In the genomic region with DNA sequence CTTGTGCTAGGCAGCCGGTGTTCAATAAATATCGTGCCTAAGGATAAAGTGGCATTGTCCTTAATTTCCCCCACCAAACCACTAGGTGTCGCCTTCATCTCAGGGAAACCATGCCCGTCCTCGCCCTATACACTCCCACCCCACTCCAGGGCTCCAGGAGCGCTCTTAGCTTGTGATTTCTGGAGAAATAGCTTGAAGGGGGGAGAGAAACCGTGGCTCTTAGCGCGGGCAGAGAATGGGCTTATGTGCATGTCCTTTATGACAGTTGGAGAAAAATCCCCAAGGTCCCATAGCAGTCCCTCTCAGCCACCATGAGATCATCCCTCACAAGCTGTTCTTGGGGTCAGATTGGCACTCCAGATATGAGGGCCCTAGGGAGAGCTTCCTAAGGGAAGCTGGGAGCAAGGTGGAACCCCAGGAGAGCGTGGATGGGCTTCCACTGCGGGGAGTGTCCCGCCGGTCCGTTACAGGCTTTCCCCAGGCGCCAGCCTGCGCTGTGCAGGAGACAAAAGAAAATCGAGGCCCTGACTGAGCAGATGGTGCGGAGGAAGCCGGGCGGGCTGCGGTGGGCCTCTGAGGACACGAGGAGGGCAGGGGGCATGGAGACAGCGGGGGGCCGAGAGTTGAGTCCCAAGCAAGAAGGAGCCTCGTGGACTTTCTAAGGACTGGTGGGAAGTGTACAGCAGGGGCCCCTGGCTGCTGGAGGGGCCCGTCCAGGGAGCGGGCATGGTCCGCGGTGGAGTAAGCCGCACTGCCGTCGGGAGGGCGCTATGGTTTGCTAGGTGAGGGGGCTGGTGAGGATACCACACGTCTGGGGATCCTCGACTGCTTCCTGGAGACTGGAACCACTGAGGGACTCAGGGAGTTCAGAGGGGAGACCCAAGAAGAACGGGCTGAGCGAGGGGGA, we compare ENCODE assay signal across 8 cellular contexts.
DNase-seq lines count a peak whose midpoint lies in the region; ATAC-seq and TF ChIP-seq lines count a peak whose summit lies in the region.

No MANE protein-coding gene starts in this region.

- H3K4me3 ChIP-seq in astrocyte of the spinal cord (ENCODE audit: low read depth, low read length): peak overlapping the region; percentile 26
- no peak overlapping the region for H3K4me3 ChIP-seq in rectal smooth muscle tissue (ENCODE audit: low read length)

- ATAC-seq in GM18873 (IDR thresholded peaks at IDR 0.05; ENCODE audit: low FRiP score, unreplicated experiment): no peak

- DNase-seq in NCI-H510A treated with DMSO at 0.1 percent for 48 hours (lab: John Stamatoyannopoulos, UW) (peak; percentile 45), NCI-H510A (lab: John Stamatoyannopoulos, UW) (no peak), NCI-H1417 (lab: John Stamatoyannopoulos, UW) (peak; percentile 53 to 74 (median 56)), T-helper 2 cell (peak in 4 of 5 experiments; percentile 15 to 66 (median 38)), astrocyte of the spinal cord (ENCODE audit: low read depth, low spot score) (peak; percentile 83), hippocampal formation (lab: John Stamatoyannopoulos, UW) (peak; percentile 48 to 78)

- peak overlapping the region; percentile 82 for H3K27ac ChIP-seq in rectal smooth muscle tissue (ENCODE audit: low read depth, low read length)

- peaks cover 3% of the 10 kb centered on the region for H3K36me3 ChIP-seq in rectal smooth muscle tissue (ENCODE audit: control insufficient read depth, insufficient read depth, low read length)

- H3K4me1 ChIP-seq in rectal smooth muscle tissue (ENCODE audit: control insufficient read depth, insufficient read depth, low read length): peaks cover 15% of the 10 kb centered on the region

- peak; percentile 79 for TF ChIP-seq CTCF in astrocyte of the spinal cord (IDR thresholded peaks at IDR 0.05; ENCODE audit: low read depth, low read length)

- in situ Hi-C loops in astrocyte of the spinal cord (cut with HindIII; ENCODE audit: low sequenced_read_pairs): no loop called here

- no peaks in the 10 kb centered on the region for H3K27me3 ChIP-seq in rectal smooth muscle tissue (ENCODE audit: control insufficient read depth, insufficient read depth, low read length)

- H3K9ac ChIP-seq in rectal smooth muscle tissue (ENCODE audit: low read length): peak overlapping the region; percentile 14
